In the genomic region with DNA sequence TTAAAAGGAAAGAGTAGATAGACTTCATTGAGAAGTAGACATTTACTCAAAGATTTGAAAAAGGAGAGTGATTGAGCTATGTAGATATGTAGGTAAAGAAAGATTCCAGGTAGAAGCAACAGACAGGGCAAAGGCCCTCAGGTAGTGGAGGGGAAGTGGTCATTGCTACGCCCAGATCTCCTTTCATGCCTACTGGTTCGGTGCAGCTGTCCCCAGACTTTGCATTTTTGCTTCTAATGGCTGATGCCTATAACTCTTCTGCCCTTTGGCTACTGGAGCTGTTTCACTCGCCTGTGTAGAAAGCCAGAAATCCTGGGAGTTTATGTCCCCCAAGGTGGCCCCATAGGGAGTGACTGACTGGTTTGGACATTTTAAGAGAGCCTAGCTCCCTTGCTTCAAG, we compare ENCODE assay signal across 22 cellular contexts. TPM values are rescaled to one million over a fixed set of nuclear protein-coding genes. Genes with fewer than 3 reads are reported as not detected.
DNase-seq lines count a peak whose midpoint lies in the region; ATAC-seq and TF ChIP-seq lines count a peak whose summit lies in the region.
"Had no signal": no experiment of that assay in that cellular context is flagged by ENCODE, and none has a peak within 500 bp of the region (broad histone marks: within the 10 kb centered on the region; RNA-seq: fewer than 3 reads in every experiment).

No MANE protein-coding gene starts in this region.

- no peaks in the 10 kb centered on the region for H3K36me3 ChIP-seq in testis (ENCODE audit: low read depth, missing control alignments)
- H3K36me3 ChIP-seq: esophagus squamous epithelium, neutrophil, spleen, uterus had no signal

- H3K4me1 ChIP-seq in testis = no peaks in the 10 kb centered on the region
- H3K4me1 ChIP-seq: esophagus squamous epithelium, spleen, uterus had no signal

- H3K4me3 ChIP-seq in testis = no peak overlapping the region
- H3K4me3 ChIP-seq: esophagus squamous epithelium, spleen, uterus had no signal

- 47 to 52% methylated on average over 3 of the region's 3 CpGs for WGBS in testis, 2 donors

- in situ Hi-C loops in GM13976 (cut with MboI; ENCODE audit: low sequenced_read_pairs, unreplicated experiment) = no loop called here

- H3K27ac ChIP-seq in testis = no peak overlapping the region
- H3K27ac ChIP-seq: esophagus squamous epithelium, neutrophil, RWPE1, spleen, uterus had no signal

- no peak for TF ChIP-seq CTCF in GM13976 (IDR thresholded peaks at IDR 0.05; ENCODE audit: borderline replicate concordance, control extremely low read depth, extremely low read depth, insufficient read depth, missing control alignments)
- no peak for TF ChIP-seq CTCF in testis (IDR thresholded peaks at IDR 0.05)

- H3K9me3 ChIP-seq in testis = no peaks in the 10 kb centered on the region
- H3K9me3 ChIP-seq: esophagus squamous epithelium, neutrophil, spleen, uterus had no signal

- intact Hi-C loops in testis (cut with DNase I; ENCODE audit: low total_unique reads) = no loop called here

- ATAC-seq in GM18867 (IDR thresholded peaks at IDR 0.05; ENCODE audit: unreplicated experiment) (peak; percentile 68), GM21526 (IDR thresholded peaks at IDR 0.05; ENCODE audit: low FRiP score, unreplicated experiment) (peak; percentile 32), HG03066 (IDR thresholded peaks at IDR 0.05; ENCODE audit: low read depth, unreplicated experiment) (peak; percentile 21), HG03108 (IDR thresholded peaks at IDR 0.05; ENCODE audit: unreplicated experiment) (no peak), GM18517 (IDR thresholded peaks at IDR 0.05; ENCODE audit: unreplicated experiment) (no peak)
- ATAC-seq: SK-N-SH treated with all-trans-retinoic acid at 6 μM for 48 hours had no signal

- peak; percentile 50 for DNase-seq in islet precursor cell
- DNase-seq in GM13976 (ENCODE audit: low spot score) = no peak
- no peak for DNase-seq in testis
- DNase-seq: activated CD4-positive, CD25-positive, alpha-beta regulatory T cell treated with anti-CD3 and anti-CD28 coated beads, Interleukin-2, amount 50 U/mL, for 72 hours; DMS 273 treated with DMSO at 0.1 percent for 48 hours; effector memory CD4-positive, alpha-beta T cell; esophagus squamous epithelium; GDM1; NCI-H187; NCI-H345; spleen; stimulated activated CD4-positive, alpha-beta T cell treated with anti-CD3 and anti-CD28 coated beads, Interleukin-4, amount 100 ng/mL, for 4 hours; T-helper 9 cell; uterus had no signal

- no peaks in the 10 kb centered on the region for H3K27me3 ChIP-seq in testis
- H3K27me3 ChIP-seq: esophagus squamous epithelium, neutrophil had no signal

- no peak for TF ChIP-seq POLR2A in testis (IDR thresholded peaks at IDR 0.05)

RNA-seq across cellular contexts. Expression of a gene that starts 16.9 kb away (rescaled TPM):
- 10 to 100 TPM; 16.1 to 19.2 TPM for total RNA-seq in testis
- 17.7 TPM for polyA plus RNA-seq in testis (ENCODE audit: insufficient read depth, low read depth, low replicate concordance)

RNA-seq across cellular contexts. Expression of a gene that starts 53.6 kb away (rescaled TPM):
- total RNA-seq in testis = 10 to 100 TPM; 41.3 to 56.6 TPM
- 32.2 TPM for polyA plus RNA-seq in testis (ENCODE audit: insufficient read depth, low read depth, low replicate concordance)

RNA-seq across cellular contexts. Expression of a gene that starts 58.8 kb away (rescaled TPM):
- 10 to 100 TPM; 28.4 to 29.7 TPM for total RNA-seq in testis
- 29.3 TPM for polyA plus RNA-seq in testis (ENCODE audit: insufficient read depth, low read depth, low replicate concordance)

Comparison
In these comparisons a context has a peak if more than half of its experiments do, and no peak if none do; other contexts are left out.
1. ATAC-seq: peak in GM18867 (single experiment), GM21526 (single experiment) and HG03066 (single experiment); none in HG03108 (single experiment) and GM18517 (single experiment).